In the genomic region with DNA sequence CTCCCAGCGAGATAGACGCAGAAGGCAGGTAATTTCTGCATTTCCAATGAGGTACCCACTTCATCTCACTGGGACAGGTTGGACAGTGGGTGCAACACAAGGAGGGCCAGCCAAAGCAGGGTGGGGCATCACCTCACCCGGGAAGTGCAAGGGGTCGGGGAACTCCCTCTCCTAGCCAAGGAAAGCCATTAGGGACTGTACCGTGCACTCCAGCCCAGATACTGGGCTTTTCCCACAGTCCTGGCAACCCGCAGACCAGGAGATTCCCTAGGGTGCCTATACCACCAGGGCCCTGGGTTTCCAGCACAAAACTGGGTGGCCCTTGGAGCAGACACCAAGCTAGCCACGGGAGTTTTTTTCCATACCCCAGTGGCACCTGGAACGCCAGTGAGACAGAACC, we compare ENCODE assay signal across 32 cellular contexts. TPM values are rescaled to one million over a fixed set of nuclear protein-coding genes. Genes with fewer than 3 reads are reported as not detected.
"Had no signal": no experiment of that assay in that cellular context is flagged by ENCODE, and none has a peak within 500 bp of the region (broad histone marks: within the 10 kb centered on the region; RNA-seq: fewer than 3 reads in every experiment).

No MANE protein-coding gene starts in this region.

- H3K36me3 ChIP-seq: cardiac muscle cell, Peyer's patch, SJSA1 had no signal

- H3K4me1 ChIP-seq: Peyer's patch, SJSA1 had no signal

- H3K4me3 ChIP-seq: cardiac muscle cell, Peyer's patch, SJSA1 had no signal

- FAIRE-seq: TTC549 had no signal

- H3K27ac Mint-ChIP-seq: activated B cell treated with CpG ODN at 0.5 μM for 24 hours; activated CD4-positive, alpha-beta memory T cell treated with anti-CD3 and anti-CD28 coated beads, Interleukin-2, amount 10 ng/mL, durations not matched to agents 7 days and 5 days; activated CD8-positive, alpha-beta memory T cell treated with anti-CD3 and anti-CD28 coated beads, Interleukin-2, amount 10 ng/mL, durations not matched to agents 7 days and 5 days; activated naive CD8-positive, alpha-beta T cell treated with anti-CD3 and anti-CD28 coated beads for 36 hours; T-helper 1 cell treated with Interleukin-12 subunit alpha and Interleukin-12 subunit beta and Interleukin-4 antibody, amounts not matched to agents 30 μg/mL and 1 μg/mL, for 36 hours; T-helper 2 cell treated with Interferon-gamma antibody and Interleukin-4, amounts not matched to agents 5 μg/mL and 100 μg/mL, for 36 hours had no signal

- H3K27ac ChIP-seq: cardiac muscle cell, Peyer's patch, SJSA1 had no signal

- H3K9me3 ChIP-seq: Peyer's patch, SJSA1, SK-N-SH had no signal

- DNase-seq: activated B cell treated with CpG ODN at 0.5 μM for 24 hours; activated CD4-positive, alpha-beta memory T cell treated with anti-CD3 and anti-CD28 coated beads, Interleukin-2, amount 10 ng/mL, durations not matched to agents 7 days and 5 days; activated CD4-positive, alpha-beta T cell treated with anti-CD3 and anti-CD28 coated beads for 4 hours; activated CD4-positive, CD25-positive, alpha-beta regulatory T cell treated with anti-CD3 and anti-CD28 coated beads, Interleukin-2, amount 50 U/mL, for 72 hours; activated CD8-positive, alpha-beta memory T cell treated with anti-CD3 and anti-CD28 coated beads for 24 hours; activated CD8-positive, alpha-beta memory T cell treated with anti-CD3 and anti-CD28 coated beads, Interleukin-2, amount 10 ng/mL, durations not matched to agents 7 days and 5 days; activated CD8-positive, alpha-beta memory T cell treated with anti-CD3 and anti-CD28 coated beads, Interleukin-2, amount 50 U/mL, for 48 hours; activated effector memory CD4-positive, alpha-beta T cell treated with anti-CD3 and anti-CD28 coated beads, Interleukin-2, amount 50 U/mL, for 16 hours; activated naive CD4-positive, alpha-beta T cell; activated naive CD4-positive, alpha-beta T cell treated with anti-CD3 and anti-CD28 coated beads, Interleukin-2, amount 50 U/mL, for 16 hours; activated naive CD8-positive, alpha-beta T cell treated with anti-CD3 and anti-CD28 coated beads for 36 hours; activated T-cell treated with anti-CD3 and anti-CD28 coated beads, Interleukin-2, amount 50 U/mL, for 48 hours; amniotic stem cell; aorta; NCI-H1092 treated with DMSO at 0.1 percent for 48 hours; NCI-H1417; NCI-H187 treated with DMSO at 0.1 percent for 48 hours; NCI-H345; NCI-H524 treated with DMSO at 0.1 percent for 48 hours; NK-92 treated with Interleukin-12 subunit alpha and Interleukin-12 subunit beta, amount 100 ng/mL, for 24 hours; PC-3; Peyer's patch; RPMI8226; SHP77 treated with DMSO at 0.1 percent for 48 hours; SK-N-SH had no signal

- H3K27me3 Mint-ChIP-seq: activated CD4-positive, alpha-beta memory T cell treated with anti-CD3 and anti-CD28 coated beads, Interleukin-2, amount 10 ng/mL, durations not matched to agents 7 days and 5 days; activated CD8-positive, alpha-beta memory T cell treated with anti-CD3 and anti-CD28 coated beads, Interleukin-2, amount 10 ng/mL, durations not matched to agents 7 days and 5 days; activated naive CD8-positive, alpha-beta T cell treated with anti-CD3 and anti-CD28 coated beads for 36 hours; central memory CD8-positive, alpha-beta T cell had no signal

- H3K36me3 Mint-ChIP-seq: activated CD8-positive, alpha-beta memory T cell treated with anti-CD3 and anti-CD28 coated beads, Interleukin-2, amount 10 ng/mL, durations not matched to agents 7 days and 5 days; activated naive CD8-positive, alpha-beta T cell treated with anti-CD3 and anti-CD28 coated beads for 36 hours had no signal

- H3K9ac ChIP-seq: SK-N-SH had no signal

- H3K4me3 Mint-ChIP-seq: activated B cell treated with CpG ODN at 0.5 μM for 24 hours; activated CD4-positive, alpha-beta memory T cell treated with anti-CD3 and anti-CD28 coated beads, Interleukin-2, amount 10 ng/mL, durations not matched to agents 7 days and 5 days; activated CD8-positive, alpha-beta memory T cell treated with anti-CD3 and anti-CD28 coated beads, Interleukin-2, amount 10 ng/mL, durations not matched to agents 7 days and 5 days; activated naive CD8-positive, alpha-beta T cell treated with anti-CD3 and anti-CD28 coated beads for 36 hours; central memory CD8-positive, alpha-beta T cell; T-helper 1 cell treated with Interleukin-12 subunit alpha and Interleukin-12 subunit beta and Interleukin-4 antibody, amounts not matched to agents 30 μg/mL and 1 μg/mL, for 36 hours; T-helper 2 cell treated with Interferon-gamma antibody and Interleukin-4, amounts not matched to agents 5 μg/mL and 100 μg/mL, for 36 hours had no signal

- H3K4me1 Mint-ChIP-seq: activated B cell treated with CpG ODN at 0.5 μM for 24 hours; activated CD4-positive, alpha-beta memory T cell treated with anti-CD3 and anti-CD28 coated beads, Interleukin-2, amount 10 ng/mL, durations not matched to agents 7 days and 5 days; activated CD8-positive, alpha-beta memory T cell treated with anti-CD3 and anti-CD28 coated beads, Interleukin-2, amount 10 ng/mL, durations not matched to agents 7 days and 5 days; activated naive CD8-positive, alpha-beta T cell treated with anti-CD3 and anti-CD28 coated beads for 36 hours; central memory CD8-positive, alpha-beta T cell had no signal

- H3K4me2 ChIP-seq: SK-N-SH had no signal

- H3K27me3 ChIP-seq: cardiac muscle cell, Peyer's patch, SJSA1 had no signal

RNA-seq across cellular contexts. Expression of a gene that starts 17.2 kb away (rescaled TPM):
- total RNA-seq: activated B cell treated with CpG ODN at 0.5 μM for 24 hours; activated CD4-positive, alpha-beta memory T cell treated with anti-CD3 and anti-CD28 coated beads, Interleukin-2, amount 10 ng/mL, durations not matched to agents 7 days and 5 days; activated CD8-positive, alpha-beta memory T cell treated with anti-CD3 and anti-CD28 coated beads, Interleukin-2, amount 10 ng/mL, durations not matched to agents 7 days and 5 days; activated naive CD8-positive, alpha-beta T cell treated with anti-CD3 and anti-CD28 coated beads for 36 hours; cardiac muscle cell; M059J; PC-3 had no signal
- polyA plus RNA-seq: cardiac muscle cell, SK-N-SH had no signal
